In genomic region chr14:54498579-54498978, GRCh38 we compare ENCODE assay signal across 26 cellular contexts. TPM values are rescaled to one million over a fixed set of nuclear protein-coding genes. Genes with fewer than 3 reads are reported as not detected.
DNase-seq lines count a peak whose midpoint lies in the region; ATAC-seq, FAIRE-seq and TF ChIP-seq lines count a peak whose summit lies in the region.
"Had no signal": no experiment of that assay in that cellular context is flagged by ENCODE, and none has a peak within 500 bp of the region (broad histone marks: within the 10 kb centered on the region; RNA-seq: fewer than 3 reads in every experiment).

No MANE protein-coding gene starts in this region.

- H3K27ac ChIP-seq in PC-3 (ENCODE audit: low read length) (no peak overlapping the region), K562 (ENCODE audit: extremely low read depth, low read depth, low read length) (no peak overlapping the region), left ventricle myocardium inferior (replicated peaks) (peak overlapping the region; percentile 80), neural progenitor cell (no peak overlapping the region), body of pancreas (no peak overlapping the region)
- H3K27ac ChIP-seq: GM23248, Peyer's patch had no signal

- 63% methylated on average over 4 of the region's 7 CpGs for WGBS in K562 (ENCODE audit: insufficient coverage, low coverage, missing lambda C conversion rate)
- 75 to 86% methylated on average over 7 of the region's 7 CpGs for WGBS in body of pancreas, 2 donors

- H3K36me3 ChIP-seq in PC-3 (ENCODE audit: low read depth, low read length) (no peaks in the 10 kb centered on the region), K562 (ENCODE audit: control insufficient read depth, insufficient read depth, low read length) (no peaks in the 10 kb centered on the region), left ventricle myocardium inferior (no peaks in the 10 kb centered on the region), neural progenitor cell (no peaks in the 10 kb centered on the region), body of pancreas (replicated peaks in 1 of 2; ENCODE audit: insufficient read depth in 1 of 2, low read depth in 2 of 2) (no peaks in the 10 kb centered on the region)
- H3K36me3 ChIP-seq: HAP-1, Peyer's patch had no signal

- H3K9me3 ChIP-seq in PC-3 (ENCODE audit: low read length) (no peaks in the 10 kb centered on the region), K562 (replicated peaks; ENCODE audit: control insufficient read depth, insufficient read depth, low read depth, low read length) (no peaks in the 10 kb centered on the region), left ventricle myocardium inferior (replicated peaks) (no peaks in the 10 kb centered on the region), neural progenitor cell (ENCODE audit: low read depth) (no peaks in the 10 kb centered on the region), body of pancreas (no peaks in the 10 kb centered on the region)
- H3K9me3 ChIP-seq: HAP-1, Peyer's patch, SK-N-SH had no signal

- H2AFZ ChIP-seq in PC-3 (ENCODE audit: low read length) = peak overlapping the region; percentile 11; the same call in 1 of the 2 replicates
- peak overlapping the region; percentile 51 for H2AFZ ChIP-seq in K562 (ENCODE audit: low read depth, low read length)
- peak overlapping the region; percentile 31 for H2AFZ ChIP-seq in neural progenitor cell (replicated peaks)
- H2AFZ ChIP-seq: GM23248 had no signal

- no peaks in the 10 kb centered on the region for H3F3A ChIP-seq in PC-3 (ENCODE audit: low read length, unreplicated experiment)
- no peaks in the 10 kb centered on the region for H3F3A ChIP-seq in neural progenitor cell (ENCODE audit: low read depth)

- no peaks in the 10 kb centered on the region for H3K9me2 ChIP-seq in PC-3 (replicated peaks; ENCODE audit: low read length)
- H3K9me2 ChIP-seq: SK-N-SH had no signal

- H3K27me3 Mint-ChIP-seq in neural progenitor cell (ENCODE audit: insufficient read depth, low read depth) = peaks cover 3% of the 10 kb centered on the region

- H3K4me2 ChIP-seq in PC-3 (ENCODE audit: low read length) = no peak overlapping the region
- no peak overlapping the region for H3K4me2 ChIP-seq in K562 (ENCODE audit: insufficient read depth, low read length)
- no peak overlapping the region for H3K4me2 ChIP-seq in neural progenitor cell
- H3K4me2 ChIP-seq: SK-N-SH had no signal

- H4K20me1 ChIP-seq in PC-3 (ENCODE audit: low read length) (no peaks in the 10 kb centered on the region), K562 (replicated peaks; ENCODE audit: control insufficient read depth, insufficient read depth, low read length) (no peaks in the 10 kb centered on the region), neural progenitor cell (ENCODE audit: low read depth) (no peaks in the 10 kb centered on the region)

- POLR2A ChIA-PET in PC-3 (lab: Charles Lee; ENCODE audit: unreplicated experiment) (no interaction called here), K562 (lab: Yijun Ruan, JAX) (no interaction called here)

- H3K9ac ChIP-seq in PC-3 (ENCODE audit: low read length) (no peak overlapping the region), K562 (ENCODE audit: insufficient read depth in 1 of 2, low read depth in 2 of 2, low read length in 2 of 2) (no peak overlapping the region), neural progenitor cell (no peak overlapping the region)
- H3K9ac ChIP-seq: GM23248, SK-N-SH had no signal

- no peaks in the 10 kb centered on the region for H3K9me1 ChIP-seq in K562 (ENCODE audit: control insufficient read depth, insufficient read depth, low read length)

- no peaks in the 10 kb centered on the region for H3K9me3 Mint-ChIP-seq in neural progenitor cell
- H3K9me3 Mint-ChIP-seq: CD4-positive, alpha-beta memory T cell; IgD-negative memory B cell had no signal

- no peak for DNase-seq in PC-3
- DNase-seq in K562 (ENCODE audit: extremely low read depth in 1 of 4, low spot score in 3 of 4) = no peak
- no peak for DNase-seq in left ventricle myocardium inferior
- DNase-seq in neural progenitor cell (ENCODE audit: low spot score) = no peak
- no peak for DNase-seq in body of pancreas
- DNase-seq in T-helper 1 cell = no peak
- no peak for DNase-seq in NOMO-1 (lab: John Stamatoyannopoulos, UW; ENCODE audit: unreplicated experiment in 2 of 2)
- no peak for DNase-seq in NCI-H1417 (lab: John Stamatoyannopoulos, UW)
- DNase-seq: C1 segment of cervical spinal cord; CD4-positive, alpha-beta memory T cell; COR-L47; DMS53; GM23248; NCI-H1092 treated with DMSO at 0.1 percent for 48 hours; NCI-H1436 treated with DMSO at 0.1 percent for 48 hours; NCI-H187 treated with DMSO at 0.1 percent for 48 hours; NCI-H2171 treated with DMSO at 0.1 percent for 48 hours; NCI-H345; NCI-H510A treated with DMSO at 0.1 percent for 48 hours; NCI-H748 treated with DMSO at 0.1 percent for 48 hours; NK-92 treated with Interleukin-12 subunit alpha and Interleukin-12 subunit beta, amount 100 ng/mL, for 24 hours; Peyer's patch; SK-N-SH had no signal

- H3K4me1 ChIP-seq in PC-3 (ENCODE audit: insufficient read depth, low read length) (0 out of 2 replicates have a peak, but pooled peaks cover under 1% of the 10 kb centered on the region), K562 (replicated peaks in 1 of 2; ENCODE audit: control insufficient read depth in 2 of 2, insufficient read depth in 2 of 2, low read length in 2 of 2) (peaks cover 3 to 12% of the 10 kb centered on the region in 2 experiments; a peak in 3 of 5 replicates), left ventricle myocardium inferior (peaks cover 7% of the 10 kb centered on the region), neural progenitor cell (no peaks in the 10 kb centered on the region), body of pancreas (no peaks in the 10 kb centered on the region)
- H3K4me1 ChIP-seq: HAP-1 had no signal

- no peak for TF ChIP-seq POLR2A in K562 (conservative IDR thresholded peaks at IDR 0.05)
- TF ChIP-seq POLR2A in body of pancreas (IDR thresholded peaks at IDR 0.05) = no peak

- no peak overlapping the region for H3K4me3 ChIP-seq in PC-3 (ENCODE audit: low read length)
- no peak overlapping the region for H3K4me3 ChIP-seq in K562
- peak overlapping the region; percentile 49 for H3K4me3 ChIP-seq in left ventricle myocardium inferior
- H3K4me3 ChIP-seq in neural progenitor cell = no peak overlapping the region
- no peak overlapping the region for H3K4me3 ChIP-seq in body of pancreas
- H3K4me3 ChIP-seq: GM23248, HAP-1, Peyer's patch had no signal

- CTCF ChIA-PET in PC-3 (lab: Charles Lee) (no interaction called here), K562 (lab: Yijun Ruan, JAX; ENCODE audit: low intra/inter-chr PET ratio) (no interaction called here)

- ATAC-seq in PC-3 (no peak), K562 (no peak), body of pancreas (no peak)

- H3K79me2 ChIP-seq in PC-3 (ENCODE audit: low read length) (no peaks in the 10 kb centered on the region), K562 (ENCODE audit: control insufficient read depth, insufficient read depth, low read length) (no peaks in the 10 kb centered on the region), neural progenitor cell (ENCODE audit: low read depth) (no peaks in the 10 kb centered on the region)

- H3K36me3 Mint-ChIP-seq in neural progenitor cell = no peaks in the 10 kb centered on the region
- H3K36me3 Mint-ChIP-seq: CD4-positive, alpha-beta memory T cell had no signal

- peaks cover 3% of the 10 kb centered on the region for H3K4me1 Mint-ChIP-seq in neural progenitor cell

- TF ChIP-seq RAD21 in K562 (CRISPR knock-in tag; conservative IDR thresholded peaks at IDR 0.05 in 1 of 2, IDR thresholded peaks at IDR 0.05 in 1 of 2) = no peak

- H3K27ac Mint-ChIP-seq in neural progenitor cell = no peak overlapping the region
- H3K27ac Mint-ChIP-seq: IgD-negative memory B cell had no signal

- TF ChIP-seq CTCF in PC-3 (conservative IDR thresholded peaks at IDR 0.05; ENCODE audit: low read depth, low read length) = no peak
- no peak for TF ChIP-seq CTCF in K562 (IDR thresholded peaks at IDR 0.05 in 2 of 3, conservative IDR thresholded peaks at IDR 0.05 in 1 of 3; ENCODE audit: insufficient read depth in 2 of 3, low read depth in 1 of 3, low read length in 3 of 3)
- no peak for TF ChIP-seq CTCF in left ventricle myocardium inferior (IDR thresholded peaks at IDR 0.05; ENCODE audit: borderline replicate concordance)
- no peak for TF ChIP-seq CTCF in neural progenitor cell (IDR thresholded peaks at IDR 0.05)
- TF ChIP-seq CTCF in body of pancreas (IDR thresholded peaks at IDR 0.05) = no peak

- no peak for TF ChIP-seq EP300 in K562 (IDR thresholded peaks at IDR 0.05; ENCODE audit: low read length)

- no peak for FAIRE-seq in K562 (lab: Jason Lieb, UNC)
- FAIRE-seq: GM18507 had no signal

- in situ Hi-C loops in K562 (cut with MboI) = no loop called here

- no peaks in the 10 kb centered on the region for H3K27me3 ChIP-seq in PC-3 (ENCODE audit: low read length)
- H3K27me3 ChIP-seq in K562 (ENCODE audit: control insufficient read depth in 2 of 2, insufficient read depth in 2 of 2, low read length in 2 of 2) = no peaks in the 10 kb centered on the region
- no peaks in the 10 kb centered on the region for H3K27me3 ChIP-seq in left ventricle myocardium inferior (ENCODE audit: low read depth)
- H3K27me3 ChIP-seq in neural progenitor cell = no peaks in the 10 kb centered on the region
- H3K27me3 ChIP-seq in body of pancreas = no peaks in the 10 kb centered on the region
- H3K27me3 ChIP-seq: Peyer's patch had no signal

- H3K4me3 Mint-ChIP-seq in neural progenitor cell = no peak overlapping the region
- H3K4me3 Mint-ChIP-seq: CD4-positive, alpha-beta memory T cell; IgD-negative memory B cell had no signal

- intact Hi-C loops in PC-3 (cut with micrococcal nuclease) = no loop called here
- intact Hi-C loops in K562 (cut with micrococcal nuclease) = loop anchor here (10.0 kb wide), 1 partner anchor 134 kb away; no protein-coding TSS in a partner anchor
- intact Hi-C loops in left ventricle myocardium inferior (cut with micrococcal nuclease) = no loop called here
- intact Hi-C loops in body of pancreas (cut with DNase I) = no loop called here

- BruUV-seq in PC-3 (replicated peaks; lab: Mats Ljungman, UMichigan) (no TSS peak), K562 (replicated peaks; lab: Mats Ljungman, UMichigan) (no TSS peak)

RNA-seq across cellular contexts. Expression of gene GMFB, which starts 9.8 kb away (rescaled TPM):
- total RNA-seq in PC-3 (2014; rRNA removed) (45.2 and 85.2 TPM in 2 replicates), K562 (2014; rRNA removed) (13.1 and 15.1 TPM in 2 replicates), K562 (2014; rRNA removed; fragmentation: Illumina TruSeq; extraction: Trizol) (31.6 and 34.7 TPM in 2 replicates), K562 (2015; rRNA removed; fragmentation: Illumina TruSeq; extraction: Trizol) (27.7 and 31.7 TPM in 2 replicates), K562 (2021) (22.1 and 22.7 TPM in 2 replicates), left ventricle myocardium inferior (23.4 TPM), neural progenitor cell (ENCODE audit: low replicate concordance) (108 and 172 TPM in 2 replicates), body of pancreas (10 to 100 TPM; 24.7 to 26.5 TPM)
- 4.6 and 11.4 TPM in 2 replicates for total RNA-seq in K562 (2011; cell fraction: chromatin; rRNA removed; ENCODE audit: low replicate concordance)
- total RNA-seq in K562 (2011; cell fraction: nucleolus; rRNA removed) = 5.7 TPM in 2 replicates
- 10.6 and 17.6 TPM in 2 replicates for total RNA-seq in K562 (2011; cell fraction: nucleoplasm; rRNA removed)
- polyA plus RNA-seq in K562 (2011; rRNA removed) (9.9 and 15.1 TPM in 2 replicates), K562 (2014; fragmentation: Illumina TruSeq; extraction: Trizol) (20.4 and 21.2 TPM in 2 replicates), K562 (2014; fragmentation: Nextera tagmentation; extraction: Ambion mirVana) (10 to 100 TPM; 20.1 to 20.5 TPM), K562 (2014; rRNA removed) (13.2 and 14.0 TPM in 2 replicates)
- 1.0 and 4.3 TPM in 2 replicates for polyA plus RNA-seq in K562 (2011; cell fraction: cytosol; rRNA removed)
- 4.2 and 8.2 TPM in 2 replicates for polyA plus RNA-seq in K562 (2011; cell fraction: nucleus; rRNA removed)
- polyA plus RNA-seq in K562 (2012) = 14.3 and 14.9 TPM in 2 replicates
- 13.9 and 16.4 TPM in 2 replicates for polyA minus RNA-seq in K562 (2011; rRNA and poly(A)+ RNA removed)
- polyA minus RNA-seq in K562 (2011; cell fraction: cytosol; rRNA and poly(A)+ RNA removed) = 2.9 and 4.7 TPM in 2 replicates
- polyA minus RNA-seq in K562 (2011; cell fraction: nucleus; rRNA and poly(A)+ RNA removed) = 8.8 and 13.8 TPM in 2 replicates

RNA-seq across cellular contexts. Expression of gene CGRRF1, which starts 11.1 kb away (rescaled TPM):
- total RNA-seq in PC-3 (2014; rRNA removed) = 31.3 and 31.5 TPM in 2 replicates
- total RNA-seq in K562 (2011; cell fraction: chromatin; rRNA removed; ENCODE audit: low replicate concordance) = 3.1 and 7.7 TPM in 2 replicates
- total RNA-seq in K562 (2011; cell fraction: nucleolus; rRNA removed) = 2.0 and 3.3 TPM in 2 replicates
- 4.2 and 7.3 TPM in 2 replicates for total RNA-seq in K562 (2011; cell fraction: nucleoplasm; rRNA removed)
- 1.9 and 3.0 TPM in 2 replicates for total RNA-seq in K562 (2014; rRNA removed)
- 4.7 and 4.8 TPM in 2 replicates for total RNA-seq in K562 (2014; rRNA removed; fragmentation: Illumina TruSeq; extraction: Trizol)
- total RNA-seq in K562 (2015; rRNA removed; fragmentation: Illumina TruSeq; extraction: Trizol) = 3.3 and 3.7 TPM in 2 replicates
- 4.6 and 7.6 TPM in 2 replicates for total RNA-seq in K562 (2021)
- polyA plus RNA-seq in K562 (2011; rRNA removed) = 4.3 and 7.1 TPM in 2 replicates
- polyA plus RNA-seq in K562 (2011; cell fraction: cytosol; rRNA removed) = 0.64 and 1.1 TPM in 2 replicates
- 1.6 and 2.0 TPM in 2 replicates for polyA plus RNA-seq in K562 (2011; cell fraction: nucleus; rRNA removed)
- polyA plus RNA-seq in K562 (2012) = 6.2 and 6.8 TPM in 2 replicates
- polyA plus RNA-seq in K562 (2014; fragmentation: Illumina TruSeq; extraction: Trizol) = 2.4 and 3.5 TPM in 2 replicates
- polyA plus RNA-seq in K562 (2014; fragmentation: Nextera tagmentation; extraction: Ambion mirVana) = 10 to 100 TPM; 13.5 to 15.8 TPM
- 2.3 and 2.8 TPM in 2 replicates for polyA plus RNA-seq in K562 (2014; rRNA removed)
- 2.2 and 5.4 TPM in 2 replicates for polyA minus RNA-seq in K562 (2011; rRNA and poly(A)+ RNA removed)
- 1.2 TPM in 1 of 2 replicates, not detected in the other for polyA minus RNA-seq in K562 (2011; cell fraction: cytosol; rRNA and poly(A)+ RNA removed)
- polyA minus RNA-seq in K562 (2011; cell fraction: nucleus; rRNA and poly(A)+ RNA removed) = 1.3 and 1.6 TPM in 2 replicates
- total RNA-seq in left ventricle myocardium inferior = 21.3 TPM
- 29.6 and 36.1 TPM in 2 replicates for total RNA-seq in neural progenitor cell (ENCODE audit: low replicate concordance)
- total RNA-seq in body of pancreas = 10 to 100 TPM in 1 of 2 donors, 1 to 10 TPM in 1; 6.3 to 11.4 TPM

RNA-seq across cellular contexts. Expression of gene CNIH1, which starts 57.4 kb away (rescaled TPM):
- 139 and 194 TPM in 2 replicates for total RNA-seq in PC-3 (2014; rRNA removed)
- total RNA-seq in K562 (2011; cell fraction: chromatin; rRNA removed; ENCODE audit: low replicate concordance) = 42.7 and 50.6 TPM in 2 replicates
- total RNA-seq in K562 (2011; cell fraction: nucleolus; rRNA removed) = 53.0 and 54.3 TPM in 2 replicates
- 45.3 and 55.3 TPM in 2 replicates for total RNA-seq in K562 (2011; cell fraction: nucleoplasm; rRNA removed)
- total RNA-seq in K562 (2014; rRNA removed) = 13.9 and 23.0 TPM in 2 replicates
- total RNA-seq in K562 (2014; rRNA removed; fragmentation: Illumina TruSeq; extraction: Trizol) = 66.7 and 76.5 TPM in 2 replicates
- 46.6 and 56.9 TPM in 2 replicates for total RNA-seq in K562 (2015; rRNA removed; fragmentation: Illumina TruSeq; extraction: Trizol)
- 71.3 and 79.6 TPM in 2 replicates for total RNA-seq in K562 (2021)
- 182 and 185 TPM in 2 replicates for polyA plus RNA-seq in K562 (2011; rRNA removed)
- polyA plus RNA-seq in K562 (2011; cell fraction: cytosol; rRNA removed) = 197 and 314 TPM in 2 replicates
- 34.6 and 48.0 TPM in 2 replicates for polyA plus RNA-seq in K562 (2011; cell fraction: nucleus; rRNA removed)
- polyA plus RNA-seq in K562 (2012) = 80.5 and 159 TPM in 2 replicates
- 116 and 120 TPM in 2 replicates for polyA plus RNA-seq in K562 (2014; fragmentation: Illumina TruSeq; extraction: Trizol)
- polyA plus RNA-seq in K562 (2014; fragmentation: Nextera tagmentation; extraction: Ambion mirVana) = 100 to 1,000 TPM; 253 to 283 TPM
- polyA plus RNA-seq in K562 (2014; rRNA removed) = 77.3 and 95.9 TPM in 2 replicates
- 110 and 122 TPM in 2 replicates for polyA minus RNA-seq in K562 (2011; rRNA and poly(A)+ RNA removed)
- polyA minus RNA-seq in K562 (2011; cell fraction: cytosol; rRNA and poly(A)+ RNA removed) = 79.5 and 84.4 TPM in 2 replicates
- 8.8 and 17.8 TPM in 2 replicates for polyA minus RNA-seq in K562 (2011; cell fraction: nucleus; rRNA and poly(A)+ RNA removed)
- 89.0 TPM for total RNA-seq in left ventricle myocardium inferior
- 192 and 205 TPM in 2 replicates for total RNA-seq in neural progenitor cell (ENCODE audit: low replicate concordance)
- total RNA-seq in body of pancreas = 10 to 100 TPM; 15.2 to 18.2 TPM
